In the genomic region with DNA sequence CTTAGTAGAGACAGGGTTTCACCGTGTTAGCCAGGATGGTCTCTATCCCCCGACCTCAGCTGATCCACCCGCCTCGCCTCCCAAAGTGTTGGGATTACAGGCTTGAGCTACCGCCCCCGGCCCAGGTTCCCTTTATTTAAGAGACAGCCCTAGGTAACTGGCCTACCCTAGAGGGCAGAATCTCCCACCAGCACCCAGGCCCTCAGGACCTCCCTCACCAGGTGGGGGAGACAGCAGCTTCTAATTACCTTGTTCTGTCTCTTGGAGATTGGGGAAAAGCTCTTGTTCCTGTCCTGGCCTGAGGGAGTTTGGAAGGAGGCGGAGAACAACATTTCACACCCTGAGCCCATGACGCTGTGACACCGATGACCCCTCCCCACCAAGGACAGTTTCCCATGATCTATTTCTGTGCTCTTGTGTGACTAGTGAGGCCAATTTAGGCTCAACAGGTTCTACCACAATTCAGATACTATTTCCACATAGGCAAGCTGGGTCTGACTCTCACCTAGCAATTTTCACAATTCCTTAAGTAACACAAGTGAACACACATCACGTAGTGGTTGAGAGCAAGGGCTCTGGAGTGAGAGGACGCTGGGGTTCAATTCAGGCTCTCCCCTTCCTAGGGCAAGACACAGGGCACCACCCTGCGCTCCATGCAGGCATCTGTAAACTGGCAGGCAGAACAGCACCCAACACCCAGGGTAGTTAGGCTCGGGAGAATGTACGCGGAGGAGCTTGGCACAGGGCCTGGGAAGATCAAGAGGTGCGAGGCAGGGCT, we compare ENCODE assay signal across 16 cellular contexts. TPM values are rescaled to one million over a fixed set of nuclear protein-coding genes. Genes with fewer than 3 reads are reported as not detected.
DNase-seq lines count a peak whose midpoint lies in the region; ATAC-seq, FAIRE-seq and TF ChIP-seq lines count a peak whose summit lies in the region.
"Had no signal": no experiment of that assay in that cellular context is flagged by ENCODE, and none has a peak within 500 bp of the region (broad histone marks: within the 10 kb centered on the region; RNA-seq: fewer than 3 reads in every experiment).

No MANE protein-coding gene starts in this region.

- no peaks in the 10 kb centered on the region for H3K79me2 ChIP-seq in mammary epithelial cell (ENCODE audit: insufficient read depth, low read length)

- no peak overlapping the region for H3K4me2 ChIP-seq in mammary epithelial cell (ENCODE audit: insufficient read depth, low read depth, low read length)

- no peaks in the 10 kb centered on the region for H3K9me3 ChIP-seq in breast epithelium
- H3K9me3 ChIP-seq in mammary epithelial cell (replicated peaks; ENCODE audit: insufficient read depth, low read length) = no peaks in the 10 kb centered on the region

- TF ChIP-seq POLR2A in breast epithelium (IDR thresholded peaks at IDR 0.05) = no peak

- peak overlapping the region; percentile 78 to 86 for H3K27ac ChIP-seq in breast epithelium
- no peak overlapping the region for H3K27ac ChIP-seq in mammary epithelial cell (ENCODE audit: insufficient read depth, low read depth, low read length)

- FAIRE-seq in bronchial epithelial cell (lab: Jason Lieb, UNC) = peak; percentile 94
- FAIRE-seq: colon, H1, urothelium cell line had no signal

- H3K27me3 ChIP-seq in breast epithelium (no peaks in the 10 kb centered on the region), mammary epithelial cell (ENCODE audit: insufficient read depth, low read length) (no peaks in the 10 kb centered on the region), bronchial epithelial cell (ENCODE audit: control insufficient read depth, insufficient read depth, low read length) (no peaks in the 10 kb centered on the region)

- in situ Hi-C loops in mammary epithelial cell (cut with MboI; ENCODE audit: low sequenced_read_pairs in 2 of 2) = no loop called here

- WGBS in mammary epithelial cell (ENCODE audit: low coverage, missing lambda C conversion rate) = 89% methylated on average over 14 of the region's 16 CpGs

- H3K36me3 ChIP-seq in breast epithelium (no peaks in the 10 kb centered on the region), mammary epithelial cell (ENCODE audit: insufficient read depth, low read length) (no peaks in the 10 kb centered on the region), bronchial epithelial cell (ENCODE audit: control insufficient read depth, insufficient read depth, low read length) (no peaks in the 10 kb centered on the region)

- H2AFZ ChIP-seq in mammary epithelial cell (ENCODE audit: low read depth, low read length) = no peak overlapping the region

- DNase-seq in breast epithelium (ENCODE audit: low spot score in 2 of 2) = peak in 1 of 2 donors; percentile 46
- no peak for DNase-seq in mammary epithelial cell
- peak; percentile 39 for DNase-seq in bronchial epithelial cell (ENCODE audit: low read depth)
- no peak for DNase-seq in left lobe of liver (ENCODE audit: low spot score)
- DNase-seq in NCI-H226 = no peak
- no peak for DNase-seq in epidermal melanocyte (ENCODE audit: insufficient read length, low spot score)
- DNase-seq in SW480 (ENCODE audit: low spot score) = no peak
- DNase-seq: activated CD4-positive, alpha-beta T cell treated with anti-CD3 and anti-CD28 coated beads for 36 hours; natural killer cell; PC-3; stimulated activated naive CD4-positive, alpha-beta T cell; T-helper 2 cell had no signal

- dilution Hi-C loops in mammary epithelial cell (cut with HindIII; ENCODE audit: low sequenced_read_pairs) = no loop called here

- no peak overlapping the region for H3K9ac ChIP-seq in mammary epithelial cell (ENCODE audit: insufficient read depth, low read length)

- no peaks in the 10 kb centered on the region for H4K20me1 ChIP-seq in mammary epithelial cell (ENCODE audit: insufficient read depth, low read length)

- BruUV-seq in mammary epithelial cell (replicated peaks; lab: Mats Ljungman, UMichigan) = no TSS peak

- TF ChIP-seq CTCF in breast epithelium (IDR thresholded peaks at IDR 0.05) (no peak), mammary epithelial cell (conservative IDR thresholded peaks at IDR 0.05 in 1 of 2, IDR thresholded peaks at IDR 0.05 in 1 of 2; ENCODE audit: extremely low read depth in 1 of 2, insufficient read depth in 1 of 2, low read depth in 1 of 2, low read length in 2 of 2) (no peak), bronchial epithelial cell (IDR thresholded peaks at IDR 0.05; ENCODE audit: insufficient read depth, low read length, severe bottlenecking) (no peak)

- CTCF ChIA-PET in mammary epithelial cell (lab: Charles Lee; ENCODE audit: low non-redundant PET) = no interaction called here

- intact Hi-C loops in breast epithelium (cut with DNase I; ENCODE audit: low total_unique reads) = no loop called here
- intact Hi-C loops in mammary epithelial cell (cut with micrococcal nuclease) = no loop called here

- ATAC-seq in left lobe of liver (peak; percentile 19), GM21737 (IDR thresholded peaks at IDR 0.05; ENCODE audit: unreplicated experiment) (no peak)
- ATAC-seq: activated CD4-positive, alpha-beta T cell treated with anti-CD3 and anti-CD28 coated beads for 36 hours; natural killer cell; PC-3 had no signal

- no peak overlapping the region for H3K4me3 ChIP-seq in breast epithelium
- no peak overlapping the region for H3K4me3 ChIP-seq in mammary epithelial cell (replicated peaks in 1 of 3; ENCODE audit: insufficient read depth in 1 of 3, low read depth in 2 of 3, low read length in 3 of 3)
- H3K4me3 ChIP-seq in bronchial epithelial cell (ENCODE audit: low read depth, low read length) = no peak overlapping the region

- peaks cover 0 to 7% of the 10 kb centered on the region in 2 donors for H3K4me1 ChIP-seq in breast epithelium
- H3K4me1 ChIP-seq in mammary epithelial cell (ENCODE audit: insufficient read depth, low read length) = no peaks in the 10 kb centered on the region

RNA-seq across cellular contexts. Expression of gene HDAC5, which starts 20.4 kb away (rescaled TPM):
- total RNA-seq in breast epithelium (10 to 100 TPM; 66.5 to 79.3 (median 75.4) TPM), mammary epithelial cell (10 to 100 TPM in 1 of 2 donors, 1 to 10 TPM in 1; 9.9 to 21.8 TPM), bronchial epithelial cell (18.4 TPM in 2 replicates), left lobe of liver (16.8 TPM)
- polyA plus RNA-seq in mammary epithelial cell = 9.1 TPM
- polyA minus RNA-seq in mammary epithelial cell = 3.9 TPM

RNA-seq across cellular contexts. Expression of gene G6PC3, which starts 32.5 kb away (rescaled TPM):
- total RNA-seq in breast epithelium (10 to 100 TPM; 34.7 to 39.8 (median 35.4) TPM), mammary epithelial cell (10 to 100 TPM; 20.5 to 70.7 TPM), bronchial epithelial cell (7.6 and 9.2 TPM in 2 replicates), left lobe of liver (8.9 TPM)
- 134 TPM for polyA plus RNA-seq in mammary epithelial cell
- polyA minus RNA-seq in mammary epithelial cell = 134 TPM

RNA-seq across cellular contexts. Expression of gene LSM12, which starts 36.6 kb away (rescaled TPM):
- total RNA-seq in breast epithelium (10 to 100 TPM; 36.8 to 45.4 (median 43.6) TPM), mammary epithelial cell (10 to 100 TPM; 51.2 to 79.2 TPM), bronchial epithelial cell (18.9 and 20.3 TPM in 2 replicates), left lobe of liver (22.6 TPM)
- 62.2 TPM for polyA plus RNA-seq in mammary epithelial cell
- 112 TPM for polyA minus RNA-seq in mammary epithelial cell

RNA-seq across cellular contexts. Expression of gene HROB, which starts 38.7 kb away (rescaled TPM):
- total RNA-seq in breast epithelium (1 to 10 TPM; 1.2 to 2.1 (median 1.6) TPM), mammary epithelial cell (10 to 100 TPM in 1 of 2 donors, 1 to 10 TPM in 1; 3.0 to 10.3 TPM), bronchial epithelial cell (0.26 and 0.64 TPM in 2 replicates), left lobe of liver (0.38 TPM)
- 9.9 TPM for polyA plus RNA-seq in mammary epithelial cell
- 49.6 TPM for polyA minus RNA-seq in mammary epithelial cell
